Comparison of ENCODE assay signal across 28 cellular contexts in the genomic region with DNA sequence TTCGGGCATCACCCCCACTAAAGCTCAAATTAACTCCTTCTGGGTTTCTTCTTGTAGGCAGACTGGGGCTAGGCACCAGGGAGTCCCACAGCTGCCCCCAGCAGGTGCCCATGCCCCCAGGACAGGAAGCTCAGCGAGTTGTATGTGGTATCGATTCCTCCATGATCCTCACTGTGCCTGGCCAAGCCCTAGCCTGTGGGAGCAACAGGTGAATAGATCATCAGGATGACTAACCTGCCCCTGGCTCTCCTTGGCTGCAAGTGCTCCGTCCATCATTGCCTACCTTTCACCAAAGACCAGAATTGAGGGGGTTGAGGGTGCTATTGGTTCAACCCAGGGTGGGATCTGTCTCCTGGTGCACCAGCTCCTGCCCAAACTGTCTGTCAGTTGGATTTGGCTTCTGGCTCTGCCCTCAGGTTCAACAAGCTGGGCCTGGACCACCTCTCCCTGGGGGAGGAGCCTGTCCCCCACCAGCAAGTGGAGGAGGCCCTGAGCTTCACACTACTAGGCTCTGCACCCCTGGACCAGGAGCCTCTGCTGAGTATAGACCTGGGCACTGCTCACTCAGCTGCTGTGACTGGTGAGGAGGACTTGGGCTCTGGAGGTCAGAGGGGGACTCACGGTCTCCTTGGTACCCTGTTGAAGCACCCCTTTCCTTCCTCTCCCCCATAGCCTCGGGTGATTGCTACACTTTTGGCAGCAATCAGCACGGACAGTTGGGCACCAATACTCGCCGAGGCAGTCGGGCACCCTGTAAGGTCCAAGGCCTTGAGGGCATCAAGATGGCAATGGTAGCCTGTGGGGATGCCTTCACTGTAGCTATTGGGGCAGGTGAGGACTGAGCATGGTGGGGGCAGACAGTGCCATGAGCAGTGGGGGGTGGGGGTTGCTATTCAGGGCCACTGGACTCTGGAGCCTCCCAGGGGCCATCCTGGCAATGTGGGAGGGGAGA. TPM values are rescaled to one million over a fixed set of nuclear protein-coding genes. Genes with fewer than 3 reads are reported as not detected.
A peak's percentile ranks its signal among the peaks of the same experiment; 100 is the strongest.
DNase-seq lines count a peak whose midpoint lies in the region; ATAC-seq and TF ChIP-seq lines count a peak whose summit lies in the region.
"Had no signal": no experiment of that assay in that cellular context is flagged by ENCODE, and none has a peak within 500 bp of the region (broad histone marks: within the 10 kb centered on the region; RNA-seq: fewer than 3 reads in every experiment).

No MANE protein-coding gene starts in this region.

- H3K36me3 ChIP-seq in OCI-LY7 (ENCODE audit: insufficient read depth, low read length) = peaks cover 36% of the 10 kb centered on the region
- H3K36me3 ChIP-seq: esophagus muscularis mucosa, thoracic aorta, vagina had no signal

- DNase-seq in Right ventricle myocardium superior (peak; percentile 2), left ventricle myocardium superior (no peak), OCI-LY7 (ENCODE audit: low spot score) (no peak), islet precursor cell (peak; percentile 48), NCI-H2227 (lab: John Stamatoyannopoulos, UW; ENCODE audit: unreplicated experiment) (no peak), GM19240 (ENCODE audit: insufficient read length, low spot score) (no peak), DMS79 treated with DMSO at 0.1 percent for 48 hours (lab: John Stamatoyannopoulos, UW) (no peak)
- DNase-seq: activated CD4-positive, alpha-beta T cell treated with anti-CD3 and anti-CD28 coated beads, Interleukin-2, amount 10 ng/mL, durations not matched to agents 7 days and 5 days; activated CD8-positive, alpha-beta memory T cell treated with anti-CD3 and anti-CD28 coated beads, Interleukin-2, amount 10 ng/mL, durations not matched to agents 7 days and 5 days; activated naive CD4-positive, alpha-beta T cell; activated T-cell treated with anti-CD3 and anti-CD28 coated beads, Interleukin-2, amount 50 U/mL, for 4 hours; Calu3; CD4-positive, CD25-positive, alpha-beta regulatory T cell; central memory CD4-positive, alpha-beta T cell; foreskin fibroblast; GOT3; natural killer cell; NCI-H1417 treated with DMSO at 0.1 percent for 48 hours; NCI-H2081 treated with DMSO at 0.1 percent for 48 hours; NCI-H345; stimulated activated naive CD4-positive, alpha-beta T cell treated with Interleukin-2 at 50 U/mL for 16 hours had no signal

- H3K4me1 ChIP-seq in OCI-LY7 (ENCODE audit: insufficient read depth, low read length, poor library complexity, severe bottlenecking) = peaks cover 71% of the 10 kb centered on the region

- ATAC-seq in Right ventricle myocardium superior (ENCODE audit: poor library complexity) = no peak
- no peak for ATAC-seq in left ventricle myocardium superior
- ATAC-seq in stimulated activated memory B cell treated with anti-CD40 and anti-IgM and Interleukin-4, amounts not matched to agents 10 μg/mL and 1 μg/mL and 100 μg/mL, for 72 hours = no peak
- ATAC-seq: activated CD8-positive, alpha-beta memory T cell treated with anti-CD3 and anti-CD28 coated beads, Interleukin-2, amount 10 ng/mL, durations not matched to agents 7 days and 5 days; activated T-cell treated with anti-CD3 and anti-CD28 coated beads, Interleukin-2, amount 50 U/mL, for 4 hours; T-cell; WTC11 had no signal

- no peak for TF ChIP-seq CTCF in OCI-LY7 (conservative IDR thresholded peaks at IDR 0.05; ENCODE audit: low read length)

- peak overlapping the region; percentile 87 for H3K4me2 ChIP-seq in OCI-LY7 (ENCODE audit: low read length)

- POLR2A ChIA-PET in OCI-LY7 (lab: Charles Lee) = interaction anchor here (1.2 to 5.6 kb wide), 3 partner anchors 13 to 178 kb away, joined by 3 to 56 read pairs (median 7); a partner anchor contains a TSS

- intact Hi-C loops in Right ventricle myocardium superior (cut with DNase I) (no loop called here), left ventricle myocardium superior (cut with micrococcal nuclease) (no loop called here), OCI-LY7 (cut with micrococcal nuclease; ENCODE audit: unreplicated experiment) (no loop called here)

- BruUV-seq in OCI-LY7 (replicated peaks; lab: Mats Ljungman, UMichigan) = no TSS peak

- H3K79me2 ChIP-seq in OCI-LY7 (ENCODE audit: insufficient read depth, low read depth, low read length) = peaks cover 28% of the 10 kb centered on the region

- H4K20me1 ChIP-seq in OCI-LY7 (ENCODE audit: insufficient read depth, low read length) = peaks cover 9% of the 10 kb centered on the region; the same call in 1 of the 2 replicates

- CTCF ChIA-PET in OCI-LY7 (lab: Charles Lee; ENCODE audit: unreplicated experiment) = interaction anchor here (0.6 to 2.4 kb wide), 2 partner anchors 13 to 161 kb away, joined by 10 to 11 read pairs; a partner anchor contains a TSS

- H3K36me3 Mint-ChIP-seq in stimulated activated memory B cell treated with anti-CD40 and anti-IgM and Interleukin-4, amounts not matched to agents 10 μg/mL and 1 μg/mL and 100 μg/mL, for 72 hours = peaks cover 35% of the 10 kb centered on the region
- H3K36me3 Mint-ChIP-seq: natural killer cell, T-cell had no signal

- H3K9me3 ChIP-seq in OCI-LY7 (ENCODE audit: low read length) = peaks cover 3% of the 10 kb centered on the region; the same call in 1 of the 2 replicates
- H3K9me3 ChIP-seq: esophagus muscularis mucosa, SJSA1, thoracic aorta, vagina had no signal

- peak overlapping the region; percentile 38 for H3K4me3 ChIP-seq in OCI-LY7 (ENCODE audit: low read depth, low read length, poor library complexity, severe bottlenecking)
- H3K4me3 ChIP-seq: esophagus muscularis mucosa, SJSA1, thoracic aorta, vagina had no signal

- H3K27ac Mint-ChIP-seq in stimulated activated memory B cell treated with anti-CD40 and anti-IgM and Interleukin-4, amounts not matched to agents 10 μg/mL and 1 μg/mL and 100 μg/mL, for 72 hours = peak overlapping the region; percentile 93
- H3K27ac Mint-ChIP-seq: activated CD8-positive, alpha-beta memory T cell treated with anti-CD3 and anti-CD28 coated beads, Interleukin-2, amount 10 ng/mL, durations not matched to agents 7 days and 5 days; CD4-positive, CD25-positive, alpha-beta regulatory T cell; natural killer cell; T-cell had no signal

- peak overlapping the region; percentile 95 for H3K27ac ChIP-seq in OCI-LY7 (ENCODE audit: low read depth, low read length, poor library complexity, severe bottlenecking)
- H3K27ac ChIP-seq: esophagus muscularis mucosa, SJSA1, thoracic aorta, vagina had no signal

- H3K9me2 ChIP-seq in OCI-LY7 (ENCODE audit: insufficient read depth, low read length) = no peaks in the 10 kb centered on the region

- peaks cover 73% of the 10 kb centered on the region for H3K4me1 Mint-ChIP-seq in stimulated activated memory B cell treated with anti-CD40 and anti-IgM and Interleukin-4, amounts not matched to agents 10 μg/mL and 1 μg/mL and 100 μg/mL, for 72 hours

- peak overlapping the region; percentile 89 for H3K4me3 Mint-ChIP-seq in stimulated activated memory B cell treated with anti-CD40 and anti-IgM and Interleukin-4, amounts not matched to agents 10 μg/mL and 1 μg/mL and 100 μg/mL, for 72 hours
- H3K4me3 Mint-ChIP-seq: activated CD4-positive, alpha-beta T cell treated with anti-CD3 and anti-CD28 coated beads, Interleukin-2, amount 10 ng/mL, durations not matched to agents 7 days and 5 days; activated CD8-positive, alpha-beta memory T cell treated with anti-CD3 and anti-CD28 coated beads, Interleukin-2, amount 10 ng/mL, durations not matched to agents 7 days and 5 days; activated T-cell treated with anti-CD3 and anti-CD28 coated beads, Interleukin-2, amount 50 U/mL, for 4 hours; natural killer cell; T-cell; WTC11 had no signal

- H3K27me3 Mint-ChIP-seq in stimulated activated memory B cell treated with anti-CD40 and anti-IgM and Interleukin-4, amounts not matched to agents 10 μg/mL and 1 μg/mL and 100 μg/mL, for 72 hours = no peaks in the 10 kb centered on the region
- H3K27me3 Mint-ChIP-seq: activated CD4-positive, alpha-beta T cell treated with anti-CD3 and anti-CD28 coated beads, Interleukin-2, amount 10 ng/mL, durations not matched to agents 7 days and 5 days; activated CD8-positive, alpha-beta memory T cell treated with anti-CD3 and anti-CD28 coated beads, Interleukin-2, amount 10 ng/mL, durations not matched to agents 7 days and 5 days; CD4-positive, CD25-positive, alpha-beta regulatory T cell; T-cell had no signal

- no peak overlapping the region for H2AFZ ChIP-seq in OCI-LY7 (ENCODE audit: low read length)

- no peaks in the 10 kb centered on the region for H3K9me3 Mint-ChIP-seq in stimulated activated memory B cell treated with anti-CD40 and anti-IgM and Interleukin-4, amounts not matched to agents 10 μg/mL and 1 μg/mL and 100 μg/mL, for 72 hours
- H3K9me3 Mint-ChIP-seq: activated T-cell treated with anti-CD3 and anti-CD28 coated beads, Interleukin-2, amount 50 U/mL, for 4 hours; CD4-positive, CD25-positive, alpha-beta regulatory T cell; natural killer cell; T-cell; WTC11 had no signal

RNA-seq across cellular contexts. Expression of a gene that starts 3.1 kb away (rescaled TPM):
- 2.4 TPM for total RNA-seq in Right ventricle myocardium superior
- total RNA-seq in left ventricle myocardium superior = 4.2 TPM
- 73.6 and 105 TPM in 2 replicates for total RNA-seq in OCI-LY7 (2014; rRNA removed; shearing (Covaris generic))
- total RNA-seq in OCI-LY7 (2022) = 116 and 123 TPM in 2 replicates

RNA-seq across cellular contexts. Expression of a gene that starts 12.1 kb away (rescaled TPM):
- total RNA-seq in Right ventricle myocardium superior = 0.30 TPM
- total RNA-seq in left ventricle myocardium superior = 0.94 TPM
- 12.2 and 17.0 TPM in 2 replicates for total RNA-seq in OCI-LY7 (2014; rRNA removed; shearing (Covaris generic))
- total RNA-seq in OCI-LY7 (2022) = 14.0 and 15.1 TPM in 2 replicates

RNA-seq across cellular contexts. Expression of a gene that starts 14.6 kb away (rescaled TPM):
- total RNA-seq in Right ventricle myocardium superior (1.9 TPM), left ventricle myocardium superior (2.6 TPM), OCI-LY7 (2022) (2.5 and 3.4 TPM in 2 replicates)
- 0.28 and 1.6 TPM in 2 replicates for total RNA-seq in OCI-LY7 (2014; rRNA removed; shearing (Covaris generic))

RNA-seq across cellular contexts. Expression of a gene that starts 20.9 kb away (rescaled TPM):
- total RNA-seq in Right ventricle myocardium superior (858 TPM), left ventricle myocardium superior (918 TPM), OCI-LY7 (2022) (2,557 and 2,633 TPM in 2 replicates)
- total RNA-seq in OCI-LY7 (2014; rRNA removed; shearing (Covaris generic)) = 930 and 1,152 TPM in 2 replicates

RNA-seq across cellular contexts. Expression of a gene that starts 23.0 kb away (rescaled TPM):
- total RNA-seq in Right ventricle myocardium superior (14.5 TPM), left ventricle myocardium superior (14.8 TPM), OCI-LY7 (2022) (0.46 and 0.99 TPM in 2 replicates)
- 0.22 TPM in 1 of 2 replicates, not detected in the other for total RNA-seq in OCI-LY7 (2014; rRNA removed; shearing (Covaris generic))

Comparison
In these comparisons a context has a peak if more than half of its experiments do, and no peak if none do; other contexts are left out.
1. DNase-seq: peak in Right ventricle myocardium superior (single experiment) and islet precursor cell (single experiment); none in left ventricle myocardium superior (single experiment), OCI-LY7 (single experiment), NCI-H2227 (single experiment), GM19240 (single experiment) and DMS79 treated with DMSO at 0.1 percent for 48 hours (single experiment).
2. RNA of a gene that starts 3.1 kb away (total RNA-seq): 73.6 to 123 TPM in OCI-LY7; 4.2 TPM in left ventricle myocardium superior (single experiment) and 2.4 TPM in Right ventricle myocardium superior (single experiment); every median in the first group is over 10 times any median in the second.